In genomic region chr17:57782642-57783337, GRCh38 we compare ENCODE assay signal across 12 cellular contexts. TPM values are rescaled to one million over a fixed set of nuclear protein-coding genes. Genes with fewer than 3 reads are reported as not detected.
DNase-seq lines count a peak whose midpoint lies in the region; ATAC-seq, FAIRE-seq and TF ChIP-seq lines count a peak whose summit lies in the region.
"Had no signal": no experiment of that assay in that cellular context is flagged by ENCODE, and none has a peak within 500 bp of the region (broad histone marks: within the 10 kb centered on the region; RNA-seq: fewer than 3 reads in every experiment).

No MANE protein-coding gene starts in this region.

- FAIRE-seq in small intestine (lab: Jason Lieb, UNC), result no peak
- FAIRE-seq: D721Med had no signal

- TF ChIP-seq RAD21 in Ishikawa (IDR thresholded peaks at IDR 0.05; ENCODE audit: low read depth), result no peak
- no peak for TF ChIP-seq RAD21 in neural cell (conservative IDR thresholded peaks at IDR 0.05)

- H3K4me1 ChIP-seq in foreskin keratinocyte (no peaks in the 10 kb centered on the region), small intestine (ENCODE audit: control insufficient read depth in 2 of 2, insufficient read depth in 1 of 2, low read depth in 1 of 2, low read length in 1 of 2) (peaks cover 0 to 4% of the 10 kb centered on the region in 2 donors)

- H3K9me2 ChIP-seq in neural cell (ENCODE audit: insufficient read depth, low read length), result no peaks in the 10 kb centered on the region

- ATAC-seq in HG03439 (IDR thresholded peaks at IDR 0.05; ENCODE audit: unreplicated experiment) (no peak), foreskin keratinocyte (no peak)

- H3K4me3 ChIP-seq in neural cell (ENCODE audit: low read length) (peak overlapping the region; percentile 45), small intestine (ENCODE audit: low read depth in 1 of 2, low read length in 2 of 2) (no peak overlapping the region)

- no peaks in the 10 kb centered on the region for H3K79me2 ChIP-seq in neural cell (replicated peaks; ENCODE audit: insufficient read depth, low read length)

- WGBS in small intestine, 3 donors, result 38 to 50% (median 46%) methylated on average over 20 of the region's 20 CpGs

- H2AFZ ChIP-seq in neural cell (ENCODE audit: low read depth, low read length), result no peak overlapping the region

- DNase-seq in DMS53 (lab: John Stamatoyannopoulos, UW) (peak; percentile 77), foreskin keratinocyte (no peak), small intestine (no peak), midbrain (lab: John Stamatoyannopoulos, UW) (no peak)
- DNase-seq: NCI-H510A treated with DMSO at 0.1 percent for 48 hours had no signal

- no peaks in the 10 kb centered on the region for H3F3A ChIP-seq in neural cell (ENCODE audit: insufficient read depth, low read length, poor library complexity, severe bottlenecking)

- peak overlapping the region; percentile 53; the same call in 1 of the 2 replicates for H3K27ac ChIP-seq in VCaP
- no peak overlapping the region for H3K27ac ChIP-seq in neural cell (ENCODE audit: low read length)
- no peak overlapping the region for H3K27ac ChIP-seq in foreskin keratinocyte
- H3K27ac ChIP-seq in small intestine (ENCODE audit: low read depth in 1 of 2, low read length in 1 of 2), result no peak overlapping the region

- H3K9ac ChIP-seq in neural cell (ENCODE audit: low read length), result no peak overlapping the region

- TF ChIP-seq CTCF in VCaP (conservative IDR thresholded peaks at IDR 0.05), result no peak
- no peak for TF ChIP-seq CTCF in neural cell (IDR thresholded peaks at IDR 0.05; ENCODE audit: poor library complexity, severe bottlenecking)
- TF ChIP-seq CTCF in foreskin keratinocyte (conservative IDR thresholded peaks at IDR 0.05), result no peak

- H4K20me1 ChIP-seq in neural cell (ENCODE audit: insufficient read depth), result no peaks in the 10 kb centered on the region

- no peaks in the 10 kb centered on the region for H3K36me3 ChIP-seq in neural cell (ENCODE audit: insufficient read depth, low read length)
- no peaks in the 10 kb centered on the region for H3K36me3 ChIP-seq in small intestine (ENCODE audit: control insufficient read depth in 2 of 2, insufficient read depth in 2 of 2, low read length in 2 of 2)

- H3K4me2 ChIP-seq in neural cell (ENCODE audit: low read length), result no peak overlapping the region

- TF ChIP-seq EP300 in Ishikawa (IDR thresholded peaks at IDR 0.05; ENCODE audit: borderline replicate concordance), result no peak
- no peak for TF ChIP-seq EP300 in neural cell (conservative IDR thresholded peaks at IDR 0.05; ENCODE audit: poor library complexity, severe bottlenecking)

- H3K9me3 ChIP-seq in neural cell (ENCODE audit: low read length) (no peaks in the 10 kb centered on the region), small intestine (ENCODE audit: control insufficient read depth, low read depth) (no peaks in the 10 kb centered on the region)

- no peaks in the 10 kb centered on the region for H3K27me3 ChIP-seq in neural cell (ENCODE audit: insufficient read depth, low read depth, low read length)
- peaks cover 32% of the 10 kb centered on the region for H3K27me3 ChIP-seq in foreskin keratinocyte
- H3K27me3 ChIP-seq in small intestine (ENCODE audit: control insufficient read depth in 2 of 2, insufficient read depth in 2 of 2, low read length in 2 of 2), result peaks cover 0 to 2% of the 10 kb centered on the region in 2 donors

TF ChIP-seq in Ishikawa, 13 proteins besides CTCF, POLR2A, EP300 and RAD21:
- TF ChIP-seq REST (IDR thresholded peaks at IDR 0.05; ENCODE audit: low read depth), result no peak
- 0 out of 2 replicates have a peak, but pooled peaks have one; percentile 19 for TF ChIP-seq MAX (IDR thresholded peaks at IDR 0.05)

TF ChIP-seq in neural cell, 6 proteins besides CTCF, POLR2A, EP300 and RAD21:
- TF ChIP-seq POLR2AphosphoS5 (IDR thresholded peaks at IDR 0.05) (no peak), EZH2 (IDR thresholded peaks at IDR 0.05; ENCODE audit: borderline replicate concordance, insufficient read depth, low read length, poor library complexity, severe bottlenecking) (no peak), TAF1 (IDR thresholded peaks at IDR 0.05; ENCODE audit: low read depth) (no peak), MXI1 (conservative IDR thresholded peaks at IDR 0.05; ENCODE audit: poor library complexity, severe bottlenecking) (no peak), REST (IDR thresholded peaks at IDR 0.05; ENCODE audit: borderline replicate concordance) (no peak), SMC3 (conservative IDR thresholded peaks at IDR 0.05; ENCODE audit: poor library complexity) (no peak)

RNA-seq across cellular contexts. Expression of gene CCDC182, which starts 37.7 kb away (rescaled TPM):
- polyA plus RNA-seq in neural cell (not detected in 2 replicates), foreskin keratinocyte (not detected in 2 replicates), small intestine (not detected)
- not detected in 2 replicates for polyA minus RNA-seq in neural cell
- not detected in 2 replicates for total RNA-seq in foreskin keratinocyte
- total RNA-seq: neural crest cell, subcutaneous adipose tissue had no signal
